Comparison of ENCODE assay signal across 17 cellular contexts in the genomic region with DNA sequence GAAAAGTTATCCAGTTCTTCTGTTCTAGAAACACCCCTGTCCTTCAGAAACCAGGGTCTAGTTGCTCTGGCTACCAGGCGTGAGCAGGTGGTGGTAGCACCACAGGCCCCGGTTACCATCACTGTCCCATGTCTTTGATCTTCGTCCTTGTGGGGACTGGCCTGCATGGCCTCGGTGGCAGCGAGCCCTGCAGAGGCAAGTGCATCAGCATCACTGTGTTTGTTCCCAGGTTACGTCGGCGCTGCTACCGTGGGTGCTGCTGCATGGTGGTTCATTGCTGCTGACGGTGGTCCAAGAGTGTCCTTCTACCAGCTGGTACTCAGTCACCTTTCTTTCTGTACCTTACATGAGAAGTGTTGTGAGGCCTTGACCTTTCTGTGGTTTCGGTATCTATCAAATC. TPM values are rescaled to one million over a fixed set of nuclear protein-coding genes. Genes with fewer than 3 reads are reported as not detected.
DNase-seq lines count a peak whose midpoint lies in the region; ATAC-seq and TF ChIP-seq lines count a peak whose summit lies in the region.
"Had no signal": no experiment of that assay in that cellular context is flagged by ENCODE, and none has a peak within 500 bp of the region (broad histone marks: within the 10 kb centered on the region; RNA-seq: fewer than 3 reads in every experiment).

No MANE protein-coding gene starts in this region.

- H3K4me3 Mint-ChIP-seq in stimulated activated effector memory CD8-positive, alpha-beta T cell treated with anti-CD3 and anti-CD28 coated beads, Interleukin-12 subunit alpha, Interleukin-12 subunit beta, amount 100 ng/mL, for 72 hours, result no peak overlapping the region
- H3K4me3 Mint-ChIP-seq in GM23338, result no peak overlapping the region
- H3K4me3 Mint-ChIP-seq: activated T-helper 1 cell treated with anti-CD3 and anti-CD28 coated beads, Interleukin-12 subunit alpha, Interleukin-12 subunit beta, Interleukin-2, Interleukin-4 antibody, amounts not matched to agents 30 ng/mL and 10 ng/mL and 1 ng/mL, durations not matched to agents 14 hours and 24 hours and 36 hours; CD4-positive, alpha-beta memory T cell; central memory CD8-positive, alpha-beta T cell had no signal

- 82 to 90% methylated on average over 8 to 10 of the region's 11 CpGs for WGBS in esophagus squamous epithelium, 2 donors

- H3K36me3 ChIP-seq in esophagus squamous epithelium, result peaks cover 47 to 100% (median 74%) of the 10 kb centered on the region in 3 donors
- H3K36me3 ChIP-seq in GM23338 (ENCODE audit: insufficient read depth), result peaks cover 80% of the 10 kb centered on the region

- H3K4me2 ChIP-seq in GM23338, result no peak overlapping the region

- no peaks in the 10 kb centered on the region for H3K79me2 ChIP-seq in GM23338 (replicated peaks; ENCODE audit: insufficient read depth)

- DNase-seq in activated CD8-positive, alpha-beta memory T cell treated with anti-CD3 and anti-CD28 coated beads for 24 hours, result peak; percentile 38
- DNase-seq in activated CD8-positive, alpha-beta memory T cell treated with anti-CD3 and anti-CD28 coated beads, Interleukin-2, amount 50 U/mL, for 4 hours, result no peak
- DNase-seq in LNCaP clone FGC (ENCODE audit: low read depth) (no peak), esophagus squamous epithelium (lab: John Stamatoyannopoulos, UW) (no peak), NCI-H146 treated with DMSO at 0.1 percent for 48 hours (lab: John Stamatoyannopoulos, UW; ENCODE audit: unreplicated experiment) (no peak), HT-29 (ENCODE audit: low spot score) (no peak), GM23338 (ENCODE audit: low spot score) (no peak)
- DNase-seq in stimulated activated effector memory CD8-positive, alpha-beta T cell treated with anti-CD3 and anti-CD28 coated beads, Interleukin-12 subunit alpha, Interleukin-12 subunit beta, amount 100 ng/mL, for 72 hours (ENCODE audit: low spot score in 2 of 2), result no peak
- DNase-seq: activated CD4-positive, alpha-beta T cell treated with anti-CD3 and anti-CD28 coated beads, Interleukin-2, amount 50 U/mL, for 4 hours; CD4-positive, alpha-beta memory T cell; hypothalamus; mucosa of descending colon; NCI-H1436 treated with DMSO at 0.1 percent for 48 hours; stimulated activated CD4-positive, alpha-beta T cell treated with anti-CD3 and anti-CD28 coated beads, Interleukin-2, amount 100 ng/mL, for 24 hours had no signal

- H3F3A ChIP-seq in GM23338 (replicated peaks; ENCODE audit: low read depth), result peaks cover 14% of the 10 kb centered on the region; the same call in 1 of the 2 replicates

- TF ChIP-seq POLR2A in esophagus squamous epithelium (IDR thresholded peaks at IDR 0.05), result no peak

- peaks cover 31% of the 10 kb centered on the region; the same call in 1 of the 2 replicates for H4K20me1 ChIP-seq in GM23338 (replicated peaks; ENCODE audit: insufficient read depth)

- no peak for ATAC-seq in stimulated activated effector memory CD8-positive, alpha-beta T cell treated with anti-CD3 and anti-CD28 coated beads, Interleukin-12 subunit alpha, Interleukin-12 subunit beta, amount 100 ng/mL, for 72 hours
- ATAC-seq in GM23338, result no peak

- H2AFZ ChIP-seq in GM23338, result no peak overlapping the region

- H3K27me3 ChIP-seq in esophagus squamous epithelium (no peaks in the 10 kb centered on the region), GM23338 (ENCODE audit: insufficient read depth) (no peaks in the 10 kb centered on the region)
- H3K27me3 ChIP-seq: adrenal gland had no signal

- peaks cover 9% of the 10 kb centered on the region for H3K27me3 Mint-ChIP-seq in GM23338 (ENCODE audit: insufficient read depth, low read depth, poor library complexity)
- H3K27me3 Mint-ChIP-seq: CD4-positive, alpha-beta memory T cell; central memory CD8-positive, alpha-beta T cell had no signal

- H3K4me1 Mint-ChIP-seq in stimulated activated effector memory CD8-positive, alpha-beta T cell treated with anti-CD3 and anti-CD28 coated beads, Interleukin-12 subunit alpha, Interleukin-12 subunit beta, amount 100 ng/mL, for 72 hours, result peaks cover 7% of the 10 kb centered on the region
- H3K4me1 Mint-ChIP-seq in GM23338, result no peaks in the 10 kb centered on the region

- intact Hi-C loops in esophagus squamous epithelium (cut with DNase I), result no loop called here

- H3K9me3 ChIP-seq in esophagus squamous epithelium, result no peaks in the 10 kb centered on the region
- H3K9me3 ChIP-seq: adrenal gland, mucosa of descending colon had no signal

- H3K9me3 Mint-ChIP-seq in stimulated activated effector memory CD8-positive, alpha-beta T cell treated with anti-CD3 and anti-CD28 coated beads, Interleukin-12 subunit alpha, Interleukin-12 subunit beta, amount 100 ng/mL, for 72 hours, result no peaks in the 10 kb centered on the region
- no peaks in the 10 kb centered on the region for H3K9me3 Mint-ChIP-seq in GM23338
- H3K9me3 Mint-ChIP-seq: activated T-helper 1 cell treated with anti-CD3 and anti-CD28 coated beads, Interleukin-12 subunit alpha, Interleukin-12 subunit beta, Interleukin-2, Interleukin-4 antibody, amounts not matched to agents 30 ng/mL and 10 ng/mL and 1 ng/mL, durations not matched to agents 14 hours and 24 hours and 36 hours; CD4-positive, alpha-beta memory T cell; central memory CD8-positive, alpha-beta T cell had no signal

- H3K4me1 ChIP-seq in esophagus squamous epithelium (peaks cover 11 to 98% (median 53%) of the 10 kb centered on the region in 3 donors), GM23338 (ENCODE audit: insufficient read depth) (no peaks in the 10 kb centered on the region)

- peak overlapping the region; percentile 23; the same call in 1 of the 2 replicates for H3K4me3 ChIP-seq in LNCaP clone FGC (ENCODE audit: low read depth, low read length)
- H3K4me3 ChIP-seq in esophagus squamous epithelium, result no peak overlapping the region
- no peak overlapping the region for H3K4me3 ChIP-seq in GM23338
- H3K4me3 ChIP-seq: adrenal gland, mucosa of descending colon had no signal

- H3K27ac Mint-ChIP-seq in stimulated activated effector memory CD8-positive, alpha-beta T cell treated with anti-CD3 and anti-CD28 coated beads, Interleukin-12 subunit alpha, Interleukin-12 subunit beta, amount 100 ng/mL, for 72 hours, result peak overlapping the region; percentile 54
- no peak overlapping the region for H3K27ac Mint-ChIP-seq in GM23338
- H3K27ac Mint-ChIP-seq: activated T-helper 1 cell treated with anti-CD3 and anti-CD28 coated beads, Interleukin-12 subunit alpha, Interleukin-12 subunit beta, Interleukin-2, Interleukin-4 antibody, amounts not matched to agents 30 ng/mL and 10 ng/mL and 1 ng/mL, durations not matched to agents 14 hours and 24 hours and 36 hours had no signal

- TF ChIP-seq CTCF in LNCaP clone FGC (IDR thresholded peaks at IDR 0.05; ENCODE audit: control insufficient read depth, extremely low read depth, insufficient read depth) (no peak), esophagus squamous epithelium (IDR thresholded peaks at IDR 0.05) (no peak), GM23338 (conservative IDR thresholded peaks at IDR 0.05; ENCODE audit: low read depth in 2 of 2) (no peak)

- no peaks in the 10 kb centered on the region for H3K9me2 ChIP-seq in GM23338 (ENCODE audit: insufficient read depth)

- peaks cover 99% of the 10 kb centered on the region for H3K36me3 Mint-ChIP-seq in stimulated activated effector memory CD8-positive, alpha-beta T cell treated with anti-CD3 and anti-CD28 coated beads, Interleukin-12 subunit alpha, Interleukin-12 subunit beta, amount 100 ng/mL, for 72 hours
- peaks cover 96% of the 10 kb centered on the region for H3K36me3 Mint-ChIP-seq in GM23338 (ENCODE audit: low read depth)

- H3K27ac ChIP-seq in esophagus squamous epithelium (peak overlapping the region; percentile 87 to 93 (median 92)), GM23338 (ENCODE audit: low read depth) (no peak overlapping the region)

TF ChIP-seq in GM23338, 12 proteins besides CTCF, POLR2A, EP300 and RAD21 (continues in another document):
- no peak for TF ChIP-seq STAT1 (IDR thresholded peaks at IDR 0.05; ENCODE audit: unreplicated experiment)
- no peak for TF ChIP-seq NANOG (IDR thresholded peaks at IDR 0.05; ENCODE audit: borderline replicate concordance)
- no peak for TF ChIP-seq CREB1 (CRISPR knock-in tag; IDR thresholded peaks at IDR 0.05; ENCODE audit: low read depth)
- TF ChIP-seq ZNF331 (CRISPR knock-in tag; IDR thresholded peaks at IDR 0.05; ENCODE audit: low read depth), result no peak
- TF ChIP-seq EZH2phosphoT487 (IDR thresholded peaks at IDR 0.05; ENCODE audit: unreplicated experiment), result no peak

RNA-seq across cellular contexts. Expression of a gene that starts 58.9 kb away (rescaled TPM):
- total RNA-seq in esophagus squamous epithelium, result 10 to 100 TPM; 67.5 to 78.8 (median 74.4) TPM
- total RNA-seq in HT-29 (2014; rRNA removed; shearing (Covaris generic)), result 54.4 and 58.5 TPM in 2 replicates
- total RNA-seq in GM23338 (2014; rRNA removed; shearing (Covaris generic)), result 92.7 and 99.3 TPM in 2 replicates
- polyA plus RNA-seq in GM23338 (2016; fragmentation: Nextera tagmentation; extraction: Ambion mirVana), result 59.0 and 71.0 TPM in 2 replicates
